33 cellular contexts compared by ENCODE assay signal in the genomic region with DNA sequence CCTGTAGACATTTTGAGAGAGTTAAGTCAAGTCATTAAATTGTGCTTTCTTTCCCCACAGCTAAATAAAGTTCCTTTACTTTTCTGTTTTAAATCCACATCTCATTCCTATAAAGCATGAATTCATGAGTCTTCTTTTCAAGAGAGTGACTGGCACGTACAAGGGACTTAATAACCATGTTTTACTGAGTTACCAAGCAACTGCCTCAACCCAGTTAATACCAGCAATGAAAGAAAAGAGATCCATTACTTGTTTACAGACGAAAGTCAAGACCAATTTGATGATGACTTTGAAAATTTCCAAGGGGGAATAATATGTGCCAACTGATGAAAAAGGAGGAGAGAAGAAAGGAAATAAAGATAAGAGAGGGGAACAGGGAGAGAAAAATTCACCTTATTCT.
"Had no signal": no experiment of that assay in that cellular context is flagged by ENCODE, and none has a peak within 500 bp of the region (broad histone marks: within the 10 kb centered on the region; RNA-seq: fewer than 3 reads in every experiment).

No MANE protein-coding gene starts in this region.

- H3K27me3 ChIP-seq: MG63, SJCRH30 had no signal

- H3K9me3 ChIP-seq: MG63, SJCRH30 had no signal

- H3K36me3 ChIP-seq: MG63, SJCRH30 had no signal

- DNase-seq: Kasumi-1, KG1, MG63, NCI-H1048, NCI-H1092 treated with DMSO at 0.1 percent for 48 hours, NCI-H1105 treated with DMSO at 0.1 percent for 48 hours, NCI-H1417, NCI-H1436, NCI-H146, NCI-H1694, NCI-H187, NCI-H1930, NCI-H2029 treated with DMSO at 0.1 percent for 48 hours, NCI-H2081 treated with DMSO at 0.1 percent for 48 hours, NCI-H2107, NCI-H2171, NCI-H226, NCI-H446 treated with DMSO at 0.1 percent for 48 hours, NCI-H510A, NCI-H524, NCI-H526, NCI-H69, PC-9, SHP77, SIG-M5, SJCRH30, T-cell had no signal

- H3K4me1 ChIP-seq: SJCRH30 had no signal

- H3K27ac ChIP-seq: PC-9, RWPE1, SJCRH30, SK-N-MC had no signal

- H3K4me3 ChIP-seq: K562, MG63, PC-9, SJCRH30, SK-N-MC had no signal

- ATAC-seq: K562, Panc1, Right ventricle myocardium inferior, SK-N-SH treated with all-trans-retinoic acid at 6 μM for 48 hours, T-cell had no signal

- H2AFZ ChIP-seq: PC-9 had no signal

- H3K4me2 ChIP-seq: PC-9 had no signal
